In genomic region chr2:135473567-135473966, GRCh38 we compare ENCODE assay signal across 8 cellular contexts. TPM values are rescaled to one million over a fixed set of nuclear protein-coding genes. Genes with fewer than 3 reads are reported as not detected.
DNase-seq lines count a peak whose midpoint lies in the region; ATAC-seq, FAIRE-seq and TF ChIP-seq lines count a peak whose summit lies in the region.

No MANE protein-coding gene starts in this region.

- POLR2A ChIA-PET in naive thymus-derived CD8-positive, alpha-beta T cell (lab: Charles Lee), result interaction anchor here (1.0 kb wide), 1 partner anchor 236 kb away, joined by 4 read pairs; no protein-coding TSS in a partner anchor

- no peaks in the 10 kb centered on the region for H3K9me3 Mint-ChIP-seq in naive thymus-derived CD8-positive, alpha-beta T cell

- H3K27ac Mint-ChIP-seq in naive thymus-derived CD8-positive, alpha-beta T cell, result no peak overlapping the region

- in situ Hi-C loops in astrocyte of the spinal cord (cut with HindIII; ENCODE audit: low sequenced_read_pairs), result no loop called here

- H3K27me3 Mint-ChIP-seq in naive thymus-derived CD8-positive, alpha-beta T cell, result no peaks in the 10 kb centered on the region

- no peak overlapping the region for H3K4me3 ChIP-seq in GM12864 (ENCODE audit: low read depth, low read length)
- H3K4me3 ChIP-seq in astrocyte of the spinal cord (ENCODE audit: low read depth, low read length), result no peak overlapping the region

- TF ChIP-seq CTCF in GM12864 (IDR thresholded peaks at IDR 0.05; ENCODE audit: low read depth, low read length, missing control alignments) (peak; percentile 47), astrocyte of the spinal cord (IDR thresholded peaks at IDR 0.05; ENCODE audit: low read depth, low read length) (peak; percentile 59)

- FAIRE-seq in H54 (lab: Jason Lieb, UNC), result no peak

- no peaks in the 10 kb centered on the region for H3K36me3 Mint-ChIP-seq in naive thymus-derived CD8-positive, alpha-beta T cell

- peak in 1 of 2 donors; percentile 30 for ATAC-seq in naive thymus-derived CD8-positive, alpha-beta T cell
- ATAC-seq in GM19397 (IDR thresholded peaks at IDR 0.05; ENCODE audit: unreplicated experiment) (no peak), GM18861 (IDR thresholded peaks at IDR 0.05; ENCODE audit: unreplicated experiment) (no peak)

- H3K4me1 Mint-ChIP-seq in naive thymus-derived CD8-positive, alpha-beta T cell, result no peaks in the 10 kb centered on the region

- TF ChIP-seq POLR2A in H54 (IDR thresholded peaks at IDR 0.05; ENCODE audit: low read depth, low read length), result no peak

- DNase-seq in AG08395 (ENCODE audit: low spot score), result peak; percentile 24
- peak; percentile 1 for DNase-seq in GM12864 (ENCODE audit: low read depth)
- peak; percentile 66 for DNase-seq in NAMALWA (ENCODE audit: low spot score)
- peak; percentile 36 for DNase-seq in astrocyte of the spinal cord (ENCODE audit: low read depth, low spot score)
- DNase-seq in naive thymus-derived CD8-positive, alpha-beta T cell, result peak in 7 of 10 donors; percentile 10 to 64 (median 24)
- no peak for DNase-seq in H54 (ENCODE audit: insufficient read length, low spot score)

- no peak overlapping the region for H3K4me3 Mint-ChIP-seq in naive thymus-derived CD8-positive, alpha-beta T cell

RNA-seq across cellular contexts. Expression of gene ZRANB3, which starts 57.5 kb away (rescaled TPM):
- total RNA-seq in naive thymus-derived CD8-positive, alpha-beta T cell, result 1 to 10 TPM; 6.8 to 9.1 TPM
- polyA plus RNA-seq in naive thymus-derived CD8-positive, alpha-beta T cell, result 1 to 10 TPM; 3.7 to 6.7 (median 5.9) TPM

RNA-seq across cellular contexts. Expression of gene R3HDM1, which starts 57.7 kb away (rescaled TPM):
- 10 to 100 TPM; 49.3 to 50.7 TPM for total RNA-seq in naive thymus-derived CD8-positive, alpha-beta T cell
- 10 to 100 TPM; 12.5 to 26.2 (median 23.7) TPM for polyA plus RNA-seq in naive thymus-derived CD8-positive, alpha-beta T cell
